8 cellular contexts compared by ENCODE assay signal in genomic region chr1:115641762-115642167, GRCh38. TPM values are rescaled to one million over a fixed set of nuclear protein-coding genes. Genes with fewer than 3 reads are reported as not detected.
A peak's percentile ranks its signal among the peaks of the same experiment; 100 is the strongest.
DNase-seq lines count a peak whose midpoint lies in the region; ATAC-seq and TF ChIP-seq lines count a peak whose summit lies in the region.

TSS of gene VANGL1 (plus strand) at chr1:115641970. CDS start at chr1:115651414, 9,444 bp downstream.

- ATAC-seq in HG02678 (IDR thresholded peaks at IDR 0.05; ENCODE audit: unreplicated experiment) (peak; percentile 63), lower lobe of right lung (peak; percentile 90 to 93)
- ATAC-seq in stimulated activated naive CD8-positive, alpha-beta T cell treated with anti-CD3 and anti-CD28 coated beads, Interleukin-15, Interleukin-2, amounts not matched to agents 100 U/mL and 50 U/mL, for 24 hours: peak; percentile 72

- H3K9me3 ChIP-seq in lower lobe of right lung: no peaks in the 10 kb centered on the region

- intact Hi-C loops in dorsolateral prefrontal cortex (cut with DNase I) (no loop called here), lower lobe of right lung (cut with DNase I) (no loop called here)

- TF ChIP-seq CTCF in NB4 (IDR thresholded peaks at IDR 0.05; ENCODE audit: low read depth, low read length): no peak
- no peak for TF ChIP-seq CTCF in dorsolateral prefrontal cortex (IDR thresholded peaks at IDR 0.05 in 54 of 56, conservative IDR thresholded peaks at IDR 0.05 in 2 of 56; ENCODE audit: low read depth in 1 of 56, partially characterized antibody in 56 of 56)
- no peak for TF ChIP-seq CTCF in lower lobe of right lung (IDR thresholded peaks at IDR 0.05)

- TF ChIP-seq POLR2A in GM15510 (IDR thresholded peaks at IDR 0.05; ENCODE audit: borderline replicate concordance, extremely low read depth, insufficient read length) (peak; percentile 52), NB4 (IDR thresholded peaks at IDR 0.05; ENCODE audit: extremely low read depth, insufficient read length) (peak; percentile 36)

- H3K27ac ChIP-seq in dorsolateral prefrontal cortex (peak within 1 kb of the TSS in 4 of 59 donors; percentile 18 to 39 (median 30)), lower lobe of right lung (peak within 1 kb of the TSS; percentile 71)

- DNase-seq in ACHN (peak; percentile 63), NB4 (ENCODE audit: low read depth) (peak; percentile 84), UCSD-AML1 (lab: John Stamatoyannopoulos, UW; ENCODE audit: unreplicated experiment) (peak; percentile 81), dorsolateral prefrontal cortex (peak in 3 of 10 donors; percentile 29 to 56 (median 46)), lower lobe of right lung (peak; percentile 78)
- DNase-seq in stimulated activated naive CD8-positive, alpha-beta T cell treated with anti-CD3 and anti-CD28 coated beads, Interleukin-15, Interleukin-2, amounts not matched to agents 100 U/mL and 50 U/mL, for 24 hours: peak; percentile 56

- no peaks in the 10 kb centered on the region for H3K36me3 ChIP-seq in lower lobe of right lung

- peak within 1 kb of the TSS; percentile 66 for H3K4me3 ChIP-seq in NB4 (ENCODE audit: low read depth, low read length)
- peak within 1 kb of the TSS; percentile 38 to 77 (median 65) for H3K4me3 ChIP-seq in dorsolateral prefrontal cortex
- peak within 1 kb of the TSS; percentile 93 for H3K4me3 ChIP-seq in lower lobe of right lung

- H3K27me3 ChIP-seq in dorsolateral prefrontal cortex (peaks cover 0 to 32% (median 0%) of the 10 kb centered on the region in 45 donors), lower lobe of right lung (ENCODE audit: low read depth) (no peaks in the 10 kb centered on the region)

- H3K4me1 ChIP-seq in lower lobe of right lung: peaks cover 16% of the 10 kb centered on the region

- in situ Hi-C loops in ACHN (cut with HindIII; ENCODE audit: low pct_ligation_motif_present, low pct_unique_long_range_greater_than_20kb, low sequenced_read_pairs): no loop called here

RNA-seq across cellular contexts. Expression of gene VANGL1, which starts in this region (rescaled TPM):
- total RNA-seq in dorsolateral prefrontal cortex: 1 to 10 TPM in 113 of 120 experiments, under 1 TPM in 7; 0.59 to 4.4 (median 1.9) TPM
- 10.9 TPM for total RNA-seq in lower lobe of right lung
